ENCODE assay signal across 8 cellular contexts in genomic region chr19:5790573-5791520, GRCh38. TPM values are rescaled to one million over a fixed set of nuclear protein-coding genes. Genes with fewer than 3 reads are reported as not detected.
DNase-seq lines count a peak whose midpoint lies in the region; ATAC-seq, FAIRE-seq and TF ChIP-seq lines count a peak whose summit lies in the region.

DUS3L (minus strand) TSS chr19:5791163; CDS start chr19:5791141, 22 bp downstream.

- no peaks in the 10 kb centered on the region for H3K9me2 ChIP-seq in Loucy (replicated peaks; ENCODE audit: low read depth, low read length)

- H3K4me1 ChIP-seq in Loucy (ENCODE audit: insufficient read depth, low read length, poor library complexity, severe bottlenecking), result peaks cover 8% of the 10 kb centered on the region

- H3K27me3 Mint-ChIP-seq in natural killer cell (ENCODE audit: low read depth in 2 of 2), result peaks cover 0 to 3% of the 10 kb centered on the region in 2 donors

- H3K4me3 ChIP-seq in Loucy (ENCODE audit: low read length, poor library complexity, severe bottlenecking), result peak within 1 kb of the TSS; percentile 83

- no peaks in the 10 kb centered on the region for H3K27me3 ChIP-seq in Loucy (ENCODE audit: insufficient read depth, low read length, poor library complexity, severe bottlenecking)

- FAIRE-seq in H54 (lab: Jason Lieb, UNC), result peak; percentile 92

- peaks cover 21% of the 10 kb centered on the region; the same call in 1 of the 2 replicates for H3K79me2 ChIP-seq in Loucy (ENCODE audit: insufficient read depth, low read length)

- intact Hi-C loops in natural killer cell (cut with micrococcal nuclease), result loop anchor here (1.0 to 2.0 kb wide), 3 partner anchors 70 to 113 kb away; partner anchors contain the start of genes CATSPERD, HSD11B1L, LONP1 and MICOS13

- peak within 1 kb of the TSS; percentile 85 for H3K4me2 ChIP-seq in Loucy (ENCODE audit: low read depth, low read length, poor library complexity, severe bottlenecking)

- DNase-seq in EL (peak; percentile 98), H54 (ENCODE audit: insufficient read length, low spot score) (peak; percentile 100), fibroblast of peridontal ligament (ENCODE audit: extremely low read depth) (peak; percentile 97), natural killer cell (peak; percentile 95)
- DNase-seq in activated T-helper 9 cell treated with anti-CD3 and anti-CD28 coated beads, Interleukin-2, amount 50 U/mL, for 16 hours (ENCODE audit: low read depth), result peak; percentile 91
- DNase-seq in stimulated activated naive CD4-positive, alpha-beta T cell treated with Interleukin-2 at 50 U/mL for 16 hours (lab: John Stamatoyannopoulos, UW), result peak; percentile 95

- H3K9ac ChIP-seq in Loucy (ENCODE audit: low read depth, low read length, poor library complexity, severe bottlenecking), result peak within 1 kb of the TSS; percentile 89

- H3K9me3 ChIP-seq in Loucy (ENCODE audit: insufficient read depth, low read depth, low read length), result no peaks in the 10 kb centered on the region

- H3K36me3 Mint-ChIP-seq in natural killer cell, result no peaks in the 10 kb centered on the region

- peaks cover 14 to 22% of the 10 kb centered on the region in 2 donors for H3K4me1 Mint-ChIP-seq in natural killer cell

- H2AFZ ChIP-seq in Loucy (ENCODE audit: low read length), result peak within 1 kb of the TSS; percentile 84

- H3K9me3 Mint-ChIP-seq in natural killer cell, result no peaks in the 10 kb centered on the region

- TF ChIP-seq CTCF in Loucy (conservative IDR thresholded peaks at IDR 0.05; ENCODE audit: low read length) (no peak), natural killer cell (IDR thresholded peaks at IDR 0.05) (no peak)

- peak; percentile 90 to 98 (median 92) for ATAC-seq in natural killer cell

- H3K36me3 ChIP-seq in Loucy (ENCODE audit: insufficient read depth, low read length), result peaks cover 28% of the 10 kb centered on the region; the same call in 1 of the 2 replicates

- peak within 1 kb of the TSS; percentile 100 for H3K27ac Mint-ChIP-seq in natural killer cell

- peak; percentile 72 for TF ChIP-seq POLR2A in H54 (IDR thresholded peaks at IDR 0.05; ENCODE audit: low read depth, low read length)
- peak; percentile 55 for TF ChIP-seq POLR2A in Raji (IDR thresholded peaks at IDR 0.05; ENCODE audit: insufficient read depth, low read depth, low read length)

- H3F3A ChIP-seq in Loucy (ENCODE audit: low read depth), result no peaks in the 10 kb centered on the region

- peaks cover 8% of the 10 kb centered on the region for H4K20me1 ChIP-seq in Loucy (ENCODE audit: insufficient read depth, low read length, poor library complexity, severe bottlenecking)

- peak within 1 kb of the TSS; percentile 100 for H3K4me3 Mint-ChIP-seq in natural killer cell

RNA-seq across cellular contexts. Expression of gene DUS3L, which starts in this region (rescaled TPM):
- total RNA-seq in natural killer cell, result 100 to 1,000 TPM; 116 to 140 (median 128) TPM

Comparison
In these comparisons a context has a peak if more than half of its experiments do, and no peak if none do; other contexts are left out.
1. Peak in every context shown above with its lines: DNase-seq, ATAC-seq and H3K4me3 ChIP-seq.